In genomic region chr6:112018619-112019416, GRCh38 we compare ENCODE assay signal across 1 cellular context.
TF ChIP-seq lines count a peak whose summit lies in the region.

No MANE protein-coding gene starts in this region.

TF ChIP-seq in HepG2, 621 proteins besides CTCF, POLR2A, EP300 and RAD21 (continued from another document and continues in another):
- TF ChIP-seq ZNF318 (CRISPR knock-in tag; IDR thresholded peaks at IDR 0.05) (no peak), MLLT10 (CRISPR knock-in tag; IDR thresholded peaks at IDR 0.05) (no peak), SP5 (CRISPR knock-in tag; IDR thresholded peaks at IDR 0.05; ENCODE audit: borderline replicate concordance, low read depth) (no peak), THAP9 (CRISPR knock-in tag; IDR thresholded peaks at IDR 0.05; ENCODE audit: borderline replicate concordance) (no peak), MEF2D (CRISPR knock-in tag; IDR thresholded peaks at IDR 0.05) (no peak), MAFK (conservative IDR thresholded peaks at IDR 0.05 in 1 of 2, IDR thresholded peaks at IDR 0.05 in 1 of 2; ENCODE audit: low read length in 2 of 2) (peak; percentile 72 to 90), ZNF772 (CRISPR knock-in tag; IDR thresholded peaks at IDR 0.05) (no peak), ZNF354B (CRISPR knock-in tag; IDR thresholded peaks at IDR 0.05) (no peak), TBL1XR1 (IDR thresholded peaks at IDR 0.05; ENCODE audit: borderline replicate concordance, low read length, partially characterized antibody) (peak; percentile 40), CBX1 (IDR thresholded peaks at IDR 0.05; ENCODE audit: low read depth) (no peak), AHDC1 (CRISPR knock-in tag; IDR thresholded peaks at IDR 0.05; ENCODE audit: borderline replicate concordance) (peak; percentile 92; the same call in 1 of the 2 replicates), NONO (IDR thresholded peaks at IDR 0.05) (no peak), NONO (CRISPR knock-in tag; conservative IDR thresholded peaks at IDR 0.05) (no peak; the same call in 1 of the 2 replicates), PITX1 (CRISPR knock-in tag; IDR thresholded peaks at IDR 0.05) (peak; percentile 99), KMT2A (CRISPR knock-in tag; IDR thresholded peaks at IDR 0.05) (no peak), MXD3 (CRISPR knock-in tag; IDR thresholded peaks at IDR 0.05) (no peak), ZNF180 (CRISPR knock-in tag; IDR thresholded peaks at IDR 0.05; ENCODE audit: borderline replicate concordance, low read depth) (no peak), DZIP1 (CRISPR knock-in tag; IDR thresholded peaks at IDR 0.05) (no peak), PBX3 (CRISPR knock-in tag; IDR thresholded peaks at IDR 0.05; ENCODE audit: borderline replicate concordance) (no peak), SIN3A (IDR thresholded peaks at IDR 0.05; ENCODE audit: borderline replicate concordance, low read depth, low read length) (peak; percentile 75; the same call in 1 of the 2 replicates), CENPT (CRISPR knock-in tag; IDR thresholded peaks at IDR 0.05; ENCODE audit: low read depth) (no peak), ZNF780A (CRISPR knock-in tag; IDR thresholded peaks at IDR 0.05) (no peak), TEAD3 (CRISPR knock-in tag; optimal IDR thresholded peaks at IDR 0.05; ENCODE audit: borderline replicate concordance) (no peak), NFKB2 (CRISPR knock-in tag; IDR thresholded peaks at IDR 0.05; ENCODE audit: borderline replicate concordance) (no peak), NFE2L1 (CRISPR knock-in tag; IDR thresholded peaks at IDR 0.05; ENCODE audit: borderline replicate concordance) (no peak), RXRA (CRISPR knock-in tag; IDR thresholded peaks at IDR 0.05) (peak; percentile 52; the same call in 1 of the 2 replicates), ELF1 (CRISPR knock-in tag; IDR thresholded peaks at IDR 0.05) (no peak; the same call in 1 of the 2 replicates), SMAD3 (CRISPR knock-in tag; IDR thresholded peaks at IDR 0.05) (no peak), ZBTB2 (CRISPR knock-in tag; IDR thresholded peaks at IDR 0.05; ENCODE audit: low read depth) (no peak), HIC2 (CRISPR knock-in tag; IDR thresholded peaks at IDR 0.05; ENCODE audit: low read depth) (no peak), NFRKB (IDR thresholded peaks at IDR 0.05) (no peak), ZNF260 (CRISPR knock-in tag; IDR thresholded peaks at IDR 0.05; ENCODE audit: borderline replicate concordance, low read depth) (no peak)
